In the genomic region with DNA sequence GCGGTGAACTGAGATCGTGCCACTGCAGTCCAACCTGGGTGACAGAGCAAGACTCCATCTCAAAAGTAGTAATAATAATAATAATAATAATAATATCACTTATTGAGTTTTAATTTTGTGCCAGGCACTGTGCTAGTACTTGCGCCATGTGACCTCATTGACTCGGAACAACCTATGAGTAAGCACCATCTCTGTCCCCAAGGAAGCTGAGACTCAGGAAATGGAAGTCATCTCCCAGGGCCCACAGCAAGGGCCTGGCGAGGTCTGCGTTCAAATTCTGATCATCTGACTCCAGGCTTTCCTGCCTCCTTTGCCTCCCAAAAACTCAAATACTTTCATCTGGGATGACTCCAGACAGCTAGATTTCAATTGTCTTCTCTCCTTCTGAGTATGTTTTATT, we compare ENCODE assay signal across 21 cellular contexts.
DNase-seq lines count a peak whose midpoint lies in the region; ATAC-seq and TF ChIP-seq lines count a peak whose summit lies in the region.
"Had no signal": no experiment of that assay in that cellular context is flagged by ENCODE, and none has a peak within 500 bp of the region (broad histone marks: within the 10 kb centered on the region; RNA-seq: fewer than 3 reads in every experiment).

No MANE protein-coding gene starts in this region.

- H3K9me2 ChIP-seq in Karpas-422 (replicated peaks; ENCODE audit: insufficient read depth, low read length): no peaks in the 10 kb centered on the region

- no peaks in the 10 kb centered on the region for H3K79me2 ChIP-seq in Karpas-422 (ENCODE audit: low read length)

- H3K4me1 ChIP-seq in psoas muscle (peaks cover 20% of the 10 kb centered on the region), Karpas-422 (ENCODE audit: low read length) (no peaks in the 10 kb centered on the region)

- 90 to 92% (median 90%) methylated on average over 6 of the region's 6 CpGs for WGBS in psoas muscle, 3 donors

- no peaks in the 10 kb centered on the region for H3K36me3 ChIP-seq in psoas muscle (ENCODE audit: insufficient read depth in 1 of 2, low read depth in 1 of 2)
- no peaks in the 10 kb centered on the region for H3K36me3 ChIP-seq in Karpas-422 (ENCODE audit: insufficient read depth, low read length)
- H3K36me3 ChIP-seq: BE2C, neutrophil, right lobe of liver, thyroid gland had no signal

- no peak overlapping the region for H3K4me3 ChIP-seq in psoas muscle
- H3K4me3 ChIP-seq in Karpas-422 (ENCODE audit: low read length): no peak overlapping the region
- H3K4me3 ChIP-seq: coronary artery, Peyer's patch, right lobe of liver, thyroid gland had no signal

- no peak overlapping the region for H3K4me2 ChIP-seq in Karpas-422 (ENCODE audit: low read depth, low read length, poor library complexity, severe bottlenecking)

- H3K9me3 ChIP-seq in psoas muscle: peaks cover 5% of the 10 kb centered on the region
- no peaks in the 10 kb centered on the region for H3K9me3 ChIP-seq in Karpas-422 (ENCODE audit: low read length)
- H3K9me3 ChIP-seq: neutrophil, Peyer's patch, right lobe of liver, thyroid gland had no signal

- TF ChIP-seq CTCF in psoas muscle (IDR thresholded peaks at IDR 0.05): no peak

- intact Hi-C loops in psoas muscle (cut with DNase I) (no loop called here), posterior vena cava (cut with DNase I) (no loop called here)

- H3K27me3 ChIP-seq in psoas muscle (ENCODE audit: insufficient read depth in 3 of 3, low read length in 2 of 3) (no peaks in the 10 kb centered on the region), Karpas-422 (ENCODE audit: low read length) (no peaks in the 10 kb centered on the region)
- H3K27me3 ChIP-seq: BE2C, neutrophil, Peyer's patch, right lobe of liver, thyroid gland had no signal

- H3K27ac ChIP-seq in epithelial cell of prostate (peak overlapping the region; percentile 40), psoas muscle (no peak overlapping the region), Karpas-422 (ENCODE audit: low read length) (no peak overlapping the region)
- H3K27ac ChIP-seq: coronary artery, neutrophil, Peyer's patch, right lobe of liver had no signal

- no peaks in the 10 kb centered on the region for H4K20me1 ChIP-seq in Karpas-422 (ENCODE audit: insufficient read depth, low read depth, low read length)

- no peak overlapping the region for H2AFZ ChIP-seq in Karpas-422 (ENCODE audit: low read length)

- H3K9ac ChIP-seq in Karpas-422 (ENCODE audit: low read length): no peak overlapping the region

- ATAC-seq in psoas muscle: peak; percentile 42 to 58 (median 50)
- ATAC-seq: activated CD4-positive, CD25-positive, alpha-beta regulatory T cell treated with anti-CD3 and anti-CD28 coated beads, Interleukin-2, amount 50 U/mL, for 24 hours; activated T-cell treated with anti-CD3 and anti-CD28 coated beads, Interleukin-2, amount 50 U/mL, for 4 hours; left ventricle myocardium superior; right lobe of liver had no signal

- DNase-seq in Daoy (ENCODE audit: low read depth): peak; percentile 28
- peak; percentile 62 for DNase-seq in M059J (ENCODE audit: low read depth)
- no peak for DNase-seq in epithelial cell of prostate (ENCODE audit: low read depth, low spot score)
- no peak for DNase-seq in psoas muscle
- DNase-seq in HuH-7.5 (ENCODE audit: low spot score): no peak
- no peak for DNase-seq in posterior vena cava (ENCODE audit: low spot score)
- no peak for DNase-seq in NCI-H446 (lab: John Stamatoyannopoulos, UW)
- DNase-seq in Karpas-422: no peak
- DNase-seq: activated naive CD4-positive, alpha-beta T cell treated with anti-CD3 and anti-CD28 coated beads, Interleukin-2, amount 10 ng/mL, durations not matched to agents 7 days and 5 days; activated T-cell treated with anti-CD3 and anti-CD28 coated beads, Interleukin-2, amount 50 U/mL, for 4 hours; BE2C; left ventricle myocardium superior; NCI-H1436 treated with DMSO at 0.1 percent for 48 hours; Peyer's patch; right lobe of liver; stimulated activated naive CD4-positive, alpha-beta T cell treated with Interleukin-2 at 50 U/mL for 16 hours; T-helper 9 cell; thyroid gland had no signal

Comparison
In these comparisons a context has a peak if more than half of its experiments do, and no peak if none do; other contexts are left out.
1. DNase-seq: peak in Daoy (single experiment) and M059J (single experiment); none in epithelial cell of prostate (single experiment), psoas muscle (0 of 2), HuH-7.5 (single experiment), posterior vena cava (single experiment), NCI-H446 (0 of 2) and Karpas-422 (single experiment).